17 cellular contexts compared by ENCODE assay signal in genomic region chr15:101394654-101395053, GRCh38.
"Had no signal": no experiment of that assay in that cellular context is flagged by ENCODE, and none has a peak within 500 bp of the region (broad histone marks: within the 10 kb centered on the region; RNA-seq: fewer than 3 reads in every experiment).

No MANE protein-coding gene starts in this region.

- H3K36me3 Mint-ChIP-seq: naive thymus-derived CD4-positive, alpha-beta T cell; stimulated activated effector memory CD8-positive, alpha-beta T cell treated with anti-CD3 and anti-CD28 coated beads, Interleukin-12 subunit alpha, Interleukin-12 subunit beta, amount 100 ng/mL, for 72 hours had no signal

- H3K4me3 ChIP-seq: esophagus squamous epithelium, gastroesophageal sphincter, ovary, prostate gland, right lobe of liver, thoracic aorta, transverse colon had no signal

- H3K4me1 Mint-ChIP-seq: neural crest cell; stimulated activated effector memory CD8-positive, alpha-beta T cell treated with anti-CD3 and anti-CD28 coated beads, Interleukin-12 subunit alpha, Interleukin-12 subunit beta, amount 100 ng/mL, for 72 hours had no signal

- DNase-seq: central memory CD4-positive, alpha-beta T cell; effector memory CD8-positive, alpha-beta T cell; esophagus squamous epithelium; foreskin fibroblast; glutamatergic neuron; naive thymus-derived CD4-positive, alpha-beta T cell; ovary; right lobe of liver; stimulated activated CD4-positive, alpha-beta T cell treated with anti-CD3 and anti-CD28 coated beads, Interleukin-4, amount 100 ng/mL, for 1 hour; stimulated activated CD8-positive, alpha-beta memory T cell treated with anti-CD3 and anti-CD28 coated beads, Interleukin-4, amount 100 ng/mL, for 48 hours; stimulated activated naive CD8-positive, alpha-beta T cell treated with anti-CD3 and anti-CD28 coated beads, Interleukin-15, Interleukin-2, amounts not matched to agents 100 U/mL and 50 U/mL, for 24 hours; transverse colon had no signal

- H3K9me3 ChIP-seq: esophagus squamous epithelium, gastroesophageal sphincter, ovary, prostate gland, right lobe of liver, thoracic aorta, transverse colon had no signal

- H3K9me3 Mint-ChIP-seq: effector memory CD8-positive, alpha-beta T cell; naive thymus-derived CD4-positive, alpha-beta T cell; neural crest cell; stimulated activated effector memory CD8-positive, alpha-beta T cell treated with anti-CD3 and anti-CD28 coated beads, Interleukin-12 subunit alpha, Interleukin-12 subunit beta, amount 100 ng/mL, for 72 hours had no signal

- H3K27ac ChIP-seq: esophagus squamous epithelium, gastroesophageal sphincter, ovary, prostate gland, right lobe of liver, thoracic aorta, transverse colon had no signal

- H3K4me3 Mint-ChIP-seq: effector memory CD8-positive, alpha-beta T cell; naive thymus-derived CD4-positive, alpha-beta T cell; neural crest cell; stimulated activated effector memory CD8-positive, alpha-beta T cell treated with anti-CD3 and anti-CD28 coated beads, Interleukin-12 subunit alpha, Interleukin-12 subunit beta, amount 100 ng/mL, for 72 hours had no signal

- ATAC-seq: effector memory CD8-positive, alpha-beta T cell; gastroesophageal sphincter; naive thymus-derived CD4-positive, alpha-beta T cell; right lobe of liver; stimulated activated effector memory CD8-positive, alpha-beta T cell treated with anti-CD3 and anti-CD28 coated beads, Interleukin-12 subunit alpha, Interleukin-12 subunit beta, amount 100 ng/mL, for 72 hours; stimulated activated naive CD8-positive, alpha-beta T cell treated with anti-CD3 and anti-CD28 coated beads, Interleukin-15, Interleukin-2, amounts not matched to agents 100 U/mL and 50 U/mL, for 24 hours had no signal

- H3K36me3 ChIP-seq: esophagus squamous epithelium, gastroesophageal sphincter, ovary, prostate gland, thoracic aorta, transverse colon had no signal

- H3K4me1 ChIP-seq: esophagus squamous epithelium, gastroesophageal sphincter, prostate gland, right lobe of liver, transverse colon had no signal

- H3K27ac Mint-ChIP-seq: effector memory CD8-positive, alpha-beta T cell; naive thymus-derived CD4-positive, alpha-beta T cell; stimulated activated effector memory CD8-positive, alpha-beta T cell treated with anti-CD3 and anti-CD28 coated beads, Interleukin-12 subunit alpha, Interleukin-12 subunit beta, amount 100 ng/mL, for 72 hours had no signal

- H3K27me3 ChIP-seq: ovary, right lobe of liver, transverse colon had no signal
